ENCODE assay signal across 29 cellular contexts in the genomic region with DNA sequence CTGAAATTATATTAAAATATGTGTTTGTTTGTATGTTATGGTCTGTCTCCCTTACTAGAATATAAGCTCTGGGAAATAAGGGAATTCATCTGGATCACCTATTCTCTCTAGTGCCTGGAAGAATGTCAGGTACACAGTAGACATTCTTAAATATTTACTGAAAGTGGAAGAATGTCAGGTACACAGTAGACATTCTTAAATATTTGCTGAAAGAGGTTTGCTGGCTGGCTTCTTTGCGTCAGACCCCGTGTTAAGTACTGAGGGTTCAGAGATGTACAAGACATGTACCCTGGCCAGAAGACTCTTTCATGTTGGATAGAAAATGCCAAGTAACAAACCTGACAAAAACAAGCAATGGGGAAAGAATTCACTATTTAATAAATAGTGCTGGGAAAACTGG.
DNase-seq lines count a peak whose midpoint lies in the region; ATAC-seq and TF ChIP-seq lines count a peak whose summit lies in the region.
"Had no signal": no experiment of that assay in that cellular context is flagged by ENCODE, and none has a peak within 500 bp of the region (broad histone marks: within the 10 kb centered on the region; RNA-seq: fewer than 3 reads in every experiment).

No MANE protein-coding gene starts in this region.

- no peaks in the 10 kb centered on the region for H3K27me3 ChIP-seq in prostate gland (replicated peaks; ENCODE audit: insufficient read depth)
- H3K27me3 ChIP-seq: BE2C; BLaER1; BLaER1 treated with 17β-estradiol and CSF1 and Interleukin-3, amounts not matched to agents 10 nM and 100 nM had no signal

- ATAC-seq in HG03354 (IDR thresholded peaks at IDR 0.05; ENCODE audit: poor library complexity, severe bottlenecking, unreplicated experiment): no peak
- ATAC-seq: A549; CD8-positive, alpha-beta T cell had no signal

- no peak for TF ChIP-seq CTCF in LNCaP clone FGC (IDR thresholded peaks at IDR 0.05; ENCODE audit: control insufficient read depth, extremely low read depth, insufficient read depth)
- no peak for TF ChIP-seq CTCF in prostate gland (IDR thresholded peaks at IDR 0.05)

- peak; percentile 22 for DNase-seq in LNCaP clone FGC (ENCODE audit: low read depth)
- peak; percentile 31 for DNase-seq in prostate gland (ENCODE audit: low spot score)
- DNase-seq in midbrain (lab: John Stamatoyannopoulos, UW): no peak
- DNase-seq: 8988T; ACHN; AML-193; BE2C; C1 segment of cervical spinal cord; Calu3; CD4-positive, alpha-beta memory T cell; CD4-positive, alpha-beta T cell; CD4-positive, CD25-positive, alpha-beta regulatory T cell; CD8-positive, alpha-beta memory T cell; CD8-positive, alpha-beta T cell; COR-L47; DMS 273 treated with DMSO at 0.1 percent for 48 hours; DMS153; DMS53; DMS79; DMS79 treated with DMSO at 0.1 percent for 48 hours; DND-41; EL had no signal

- H3K4me3 ChIP-seq in LNCaP clone FGC (ENCODE audit: low read depth, low read length): no peak overlapping the region
- H3K4me3 ChIP-seq in prostate gland: no peak overlapping the region
- H3K4me3 ChIP-seq: A549; BLaER1; BLaER1 treated with 17β-estradiol and CSF1 and Interleukin-3, amounts not matched to agents 10 nM and 100 nM had no signal

- 48% methylated on average over 2 of the region's 2 CpGs for WGBS in prostate gland

- no peaks in the 10 kb centered on the region for H3K4me1 ChIP-seq in prostate gland (replicated peaks)
- H3K4me1 ChIP-seq: A549, BE2C, BLaER1 had no signal

- intact Hi-C loops in prostate gland (cut with DNase I): no loop called here

- H3K9me3 ChIP-seq in prostate gland: no peaks in the 10 kb centered on the region
- H3K9me3 ChIP-seq: A549; BE2C; BLaER1; BLaER1 treated with 17β-estradiol and CSF1 and Interleukin-3, amounts not matched to agents 10 nM and 100 nM; Caco-2 had no signal

- no peak for TF ChIP-seq POLR2A in prostate gland (IDR thresholded peaks at IDR 0.05)

- H3K36me3 ChIP-seq in prostate gland: no peaks in the 10 kb centered on the region
- H3K36me3 ChIP-seq: BE2C; BLaER1; BLaER1 treated with 17β-estradiol and CSF1 and Interleukin-3, amounts not matched to agents 10 nM and 100 nM had no signal

- H3K27ac ChIP-seq in prostate gland: peak overlapping the region in 1 of 2 donors; percentile 39
- H3K27ac ChIP-seq: 22Rv1; A549; BLaER1; BLaER1 treated with 17β-estradiol and CSF1 and Interleukin-3, amounts not matched to agents 10 nM and 100 nM; C4-2B had no signal
